ENCODE assay signal across 1 cellular context in genomic region chr2:213151437-213152064, GRCh38.
TF ChIP-seq lines count a peak whose summit lies in the region.

Gene IKZF2, minus strand, starts transcription at chr2:213151612. Its CDS starts 2,983 bp downstream, at chr2:213148629.

TF ChIP-seq in GM12878, 131 proteins besides CTCF, POLR2A, EP300 and RAD21 (continued from another document and continues in another):
- TF ChIP-seq ZBTB40 (IDR thresholded peaks at IDR 0.05; ENCODE audit: borderline replicate concordance), result no peak
- TF ChIP-seq GATAD2B (conservative IDR thresholded peaks at IDR 0.05; ENCODE audit: low read depth), result peak; percentile 92; the same call in 1 of the 2 replicates
- no peak for TF ChIP-seq ATF3 (IDR thresholded peaks at IDR 0.05; ENCODE audit: borderline replicate concordance, extremely low read depth, low read depth, low read length)
- peak; percentile 61; the same call in 1 of the 2 replicates for TF ChIP-seq TAF1 (IDR thresholded peaks at IDR 0.05; ENCODE audit: borderline replicate concordance, low read depth, low read length)
- no peak for TF ChIP-seq YBX1 (IDR thresholded peaks at IDR 0.05)
- no peak for TF ChIP-seq SMC3 (IDR thresholded peaks at IDR 0.05; ENCODE audit: borderline replicate concordance, low read length)
- no peak; the same call in 1 of the 2 replicates for TF ChIP-seq RBBP5 (conservative IDR thresholded peaks at IDR 0.05)
- TF ChIP-seq FOS (IDR thresholded peaks at IDR 0.05; ENCODE audit: borderline replicate concordance, extremely low read depth, insufficient read length), result no peak
- peak; percentile 45; the same call in 1 of the 3 replicates for TF ChIP-seq POU2F2 (IDR thresholded peaks at IDR 0.05; ENCODE audit: borderline replicate concordance, low read depth, low read length)
- peak; percentile 24 for TF ChIP-seq RUNX3 (IDR thresholded peaks at IDR 0.05; ENCODE audit: low read length)
- 0 out of 2 replicates have a peak, but pooled peaks have one; percentile 27 for TF ChIP-seq FOXM1 (IDR thresholded peaks at IDR 0.05; ENCODE audit: low read depth, low read length)
- no peak for TF ChIP-seq NFXL1 (IDR thresholded peaks at IDR 0.05; ENCODE audit: borderline replicate concordance)
- TF ChIP-seq NKRF (conservative IDR thresholded peaks at IDR 0.05), result peak; percentile 1
- TF ChIP-seq MTA2 (IDR thresholded peaks at IDR 0.05; ENCODE audit: low read depth), result no peak
- TF ChIP-seq SRF (IDR thresholded peaks at IDR 0.05; ENCODE audit: low read depth in 2 of 2, low read length in 2 of 2), result peak; percentile 90 to 97
- TF ChIP-seq RELA (IDR thresholded peaks at IDR 0.05; ENCODE audit: borderline replicate concordance, partially characterized antibody), result peak; percentile 57
- TF ChIP-seq HDAC6 (IDR thresholded peaks at IDR 0.05; ENCODE audit: unreplicated experiment), result no peak
- no peak for TF ChIP-seq ESRRA (IDR thresholded peaks at IDR 0.05; ENCODE audit: low read length)
- TF ChIP-seq EZH2 (IDR thresholded peaks at IDR 0.05; ENCODE audit: borderline replicate concordance, control insufficient read depth, low read depth, low read length), result no peak
- no peak for TF ChIP-seq MYB (IDR thresholded peaks at IDR 0.05; ENCODE audit: borderline replicate concordance, low read depth, low read length)
- TF ChIP-seq CHD1 (IDR thresholded peaks at IDR 0.05; ENCODE audit: low read depth, low read length), result peak; percentile 76; the same call in 1 of the 2 replicates
- TF ChIP-seq, protein P1, sequence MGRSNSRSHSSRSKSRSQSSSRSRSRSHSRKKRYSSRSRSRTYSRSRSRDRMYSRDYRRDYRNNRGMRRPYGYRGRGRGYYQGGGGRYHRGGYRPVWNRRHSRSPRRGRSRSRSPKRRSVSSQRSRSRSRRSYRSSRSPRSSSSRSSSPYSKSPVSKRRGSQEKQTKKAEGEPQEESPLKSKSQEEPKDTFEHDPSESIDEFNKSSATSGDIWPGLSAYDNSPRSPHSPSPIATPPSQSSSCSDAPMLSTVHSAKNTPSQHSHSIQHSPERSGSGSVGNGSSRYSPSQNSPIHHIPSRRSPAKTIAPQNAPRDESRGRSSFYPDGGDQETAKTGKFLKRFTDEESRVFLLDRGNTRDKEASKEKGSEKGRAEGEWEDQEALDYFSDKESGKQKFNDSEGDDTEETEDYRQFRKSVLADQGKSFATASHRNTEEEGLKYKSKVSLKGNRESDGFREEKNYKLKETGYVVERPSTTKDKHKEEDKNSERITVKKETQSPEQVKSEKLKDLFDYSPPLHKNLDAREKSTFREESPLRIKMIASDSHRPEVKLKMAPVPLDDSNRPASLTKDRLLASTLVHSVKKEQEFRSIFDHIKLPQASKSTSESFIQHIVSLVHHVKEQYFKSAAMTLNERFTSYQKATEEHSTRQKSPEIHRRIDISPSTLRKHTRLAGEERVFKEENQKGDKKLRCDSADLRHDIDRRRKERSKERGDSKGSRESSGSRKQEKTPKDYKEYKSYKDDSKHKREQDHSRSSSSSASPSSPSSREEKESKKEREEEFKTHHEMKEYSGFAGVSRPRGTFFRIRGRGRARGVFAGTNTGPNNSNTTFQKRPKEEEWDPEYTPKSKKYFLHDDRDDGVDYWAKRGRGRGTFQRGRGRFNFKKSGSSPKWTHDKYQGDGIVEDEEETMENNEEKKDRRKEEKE (IDR thresholded peaks at IDR 0.05), result no peak
- TF ChIP-seq ZNF207 (IDR thresholded peaks at IDR 0.05; ENCODE audit: borderline replicate concordance), result no peak
- peak; percentile 78 for TF ChIP-seq BACH1 (IDR thresholded peaks at IDR 0.05; ENCODE audit: borderline replicate concordance)
- peak; percentile 41; the same call in 1 of the 2 replicates for TF ChIP-seq ZNF24 (IDR thresholded peaks at IDR 0.05)
- TF ChIP-seq RFX5 (IDR thresholded peaks at IDR 0.05; ENCODE audit: low read depth, low read length), result no peak
- peak; percentile 25; the same call in 1 of the 2 replicates for TF ChIP-seq TCF3 (IDR thresholded peaks at IDR 0.05; ENCODE audit: borderline replicate concordance, insufficient read depth, low read depth, low read length)
- no peak for TF ChIP-seq ZZZ3 (IDR thresholded peaks at IDR 0.05; ENCODE audit: control insufficient read depth, insufficient read length, low read depth)
- no peak for TF ChIP-seq CEBPZ (IDR thresholded peaks at IDR 0.05; ENCODE audit: low read depth, low read length)
- TF ChIP-seq, protein P2, sequence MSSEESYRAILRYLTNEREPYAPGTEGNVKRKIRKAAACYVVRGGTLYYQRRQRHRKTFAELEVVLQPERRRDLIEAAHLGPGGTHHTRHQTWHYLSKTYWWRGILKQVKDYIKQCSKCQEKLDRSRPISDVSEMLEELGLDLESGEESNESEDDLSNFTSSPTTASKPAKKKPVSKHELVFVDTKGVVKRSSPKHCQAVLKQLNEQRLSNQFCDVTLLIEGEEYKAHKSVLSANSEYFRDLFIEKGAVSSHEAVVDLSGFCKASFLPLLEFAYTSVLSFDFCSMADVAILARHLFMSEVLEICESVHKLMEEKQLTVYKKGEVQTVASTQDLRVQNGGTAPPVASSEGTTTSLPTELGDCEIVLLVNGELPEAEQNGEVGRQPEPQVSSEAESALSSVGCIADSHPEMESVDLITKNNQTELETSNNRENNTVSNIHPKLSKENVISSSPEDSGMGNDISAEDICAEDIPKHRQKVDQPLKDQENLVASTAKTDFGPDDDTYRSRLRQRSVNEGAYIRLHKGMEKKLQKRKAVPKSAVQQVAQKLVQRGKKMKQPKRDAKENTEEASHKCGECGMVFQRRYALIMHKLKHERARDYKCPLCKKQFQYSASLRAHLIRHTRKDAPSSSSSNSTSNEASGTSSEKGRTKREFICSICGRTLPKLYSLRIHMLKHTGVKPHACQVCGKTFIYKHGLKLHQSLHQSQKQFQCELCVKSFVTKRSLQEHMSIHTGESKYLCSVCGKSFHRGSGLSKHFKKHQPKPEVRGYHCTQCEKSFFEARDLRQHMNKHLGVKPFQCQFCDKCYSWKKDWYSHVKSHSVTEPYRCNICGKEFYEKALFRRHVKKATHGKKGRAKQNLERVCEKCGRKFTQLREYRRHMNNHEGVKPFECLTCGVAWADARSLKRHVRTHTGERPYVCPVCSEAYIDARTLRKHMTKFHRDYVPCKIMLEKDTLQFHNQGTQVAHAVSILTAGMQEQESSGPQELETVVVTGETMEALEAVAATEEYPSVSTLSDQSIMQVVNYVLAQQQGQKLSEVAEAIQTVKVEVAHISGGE (CRISPR knock-in tag; IDR thresholded peaks at IDR 0.05), result no peak
- TF ChIP-seq, protein P3, sequence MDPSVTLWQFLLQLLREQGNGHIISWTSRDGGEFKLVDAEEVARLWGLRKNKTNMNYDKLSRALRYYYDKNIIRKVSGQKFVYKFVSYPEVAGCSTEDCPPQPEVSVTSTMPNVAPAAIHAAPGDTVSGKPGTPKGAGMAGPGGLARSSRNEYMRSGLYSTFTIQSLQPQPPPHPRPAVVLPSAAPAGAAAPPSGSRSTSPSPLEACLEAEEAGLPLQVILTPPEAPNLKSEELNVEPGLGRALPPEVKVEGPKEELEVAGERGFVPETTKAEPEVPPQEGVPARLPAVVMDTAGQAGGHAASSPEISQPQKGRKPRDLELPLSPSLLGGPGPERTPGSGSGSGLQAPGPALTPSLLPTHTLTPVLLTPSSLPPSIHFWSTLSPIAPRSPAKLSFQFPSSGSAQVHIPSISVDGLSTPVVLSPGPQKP (IDR thresholded peaks at IDR 0.05; ENCODE audit: low read depth, low read length), result no peak
- peak; percentile 5 for TF ChIP-seq SIX5 (IDR thresholded peaks at IDR 0.05; ENCODE audit: low read depth, low read length, severe bottlenecking)
- TF ChIP-seq TCF7 (IDR thresholded peaks at IDR 0.05; ENCODE audit: borderline replicate concordance), result no peak
- TF ChIP-seq MEF2B (IDR thresholded peaks at IDR 0.05; ENCODE audit: partially characterized antibody, poor library complexity, severe bottlenecking), result no peak
- TF ChIP-seq FOXK2 (IDR thresholded peaks at IDR 0.05), result no peak
- peak; percentile 83 for TF ChIP-seq IKZF1 (conservative IDR thresholded peaks at IDR 0.05)
- TF ChIP-seq HCFC1 (IDR thresholded peaks at IDR 0.05; ENCODE audit: low read length), result 0 out of 2 replicates have a peak, but pooled peaks have one; percentile 18
- TF ChIP-seq BMI1 (IDR thresholded peaks at IDR 0.05; ENCODE audit: borderline replicate concordance), result no peak
- TF ChIP-seq KAT2A (conservative IDR thresholded peaks at IDR 0.05; ENCODE audit: control insufficient read depth, low read depth, low read length), result no peak
- TF ChIP-seq TBL1XR1 (IDR thresholded peaks at IDR 0.05; ENCODE audit: low read depth, low read length), result no peak
- no peak; a peak in 1 of 4 replicates for TF ChIP-seq IKZF2 (IDR thresholded peaks at IDR 0.05)
- peak; percentile 37; the same call in 1 of the 2 replicates for TF ChIP-seq SMARCA5 (IDR thresholded peaks at IDR 0.05)
- TF ChIP-seq TARDBP (IDR thresholded peaks at IDR 0.05; ENCODE audit: borderline replicate concordance), result no peak
- 0 out of 2 replicates have a peak, but pooled peaks have one; percentile 39 for TF ChIP-seq NR2F1 (conservative IDR thresholded peaks at IDR 0.05)
- no peak for TF ChIP-seq MTA3 (IDR thresholded peaks at IDR 0.05; ENCODE audit: borderline replicate concordance, low read length)
- no peak; the same call in 1 of the 2 replicates for TF ChIP-seq POLR2AphosphoS2 (IDR thresholded peaks at IDR 0.05; ENCODE audit: low read depth, low read length)
